Comparison of ENCODE assay signal across 14 cellular contexts in the genomic region with DNA sequence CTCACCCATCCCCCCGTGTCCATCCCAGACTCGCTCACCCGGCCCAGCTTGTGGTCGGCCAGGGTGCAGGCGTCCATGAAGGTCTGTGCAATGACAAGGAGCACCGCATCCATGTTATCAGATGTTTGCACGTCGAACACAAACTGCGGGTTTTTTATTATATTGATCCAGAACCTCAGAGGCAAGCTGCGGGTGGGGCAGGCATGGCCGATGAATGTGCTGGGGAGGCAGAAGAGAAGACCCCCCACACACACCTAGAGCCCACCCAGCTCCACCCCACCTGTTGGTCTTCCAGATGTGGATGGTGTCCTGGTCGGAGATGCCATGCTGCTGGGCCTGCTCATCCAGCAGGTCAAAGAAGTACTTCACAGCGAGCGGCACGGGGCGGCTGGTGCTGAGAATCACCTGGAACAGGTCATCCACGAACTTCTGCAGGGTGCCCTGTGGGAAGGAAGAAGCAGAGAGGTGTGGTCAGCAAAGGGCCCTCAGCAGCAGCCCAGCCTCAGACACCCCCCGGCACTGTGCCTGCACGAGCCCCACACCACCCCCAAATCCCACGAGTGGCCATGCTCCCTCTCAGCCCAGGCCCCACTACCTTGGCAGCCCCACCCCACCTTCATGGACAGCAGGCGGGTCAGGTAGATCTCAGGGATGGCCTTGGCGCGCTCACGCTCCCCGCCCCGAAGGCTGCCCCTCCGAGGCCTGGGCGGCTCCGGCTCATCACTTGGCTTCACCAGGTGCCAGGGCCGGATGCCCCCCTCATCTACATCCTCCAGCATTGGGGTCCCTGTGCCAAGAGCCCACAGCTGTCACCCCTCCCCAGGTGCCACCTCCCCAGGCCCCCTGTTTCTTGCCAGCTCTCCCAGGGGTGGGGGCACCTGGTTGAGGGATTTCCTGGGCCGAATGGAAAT. TPM values are rescaled to one million over a fixed set of nuclear protein-coding genes. Genes with fewer than 3 reads are reported as not detected.
DNase-seq lines count a peak whose midpoint lies in the region; ATAC-seq and TF ChIP-seq lines count a peak whose summit lies in the region.
"Had no signal": no experiment of that assay in that cellular context is flagged by ENCODE, and none has a peak within 500 bp of the region (broad histone marks: within the 10 kb centered on the region; RNA-seq: fewer than 3 reads in every experiment).

No MANE protein-coding gene starts in this region.

- CTCF ChIA-PET in WTC11 (lab: Charles Lee) = interaction anchor here (1.0 to 3.9 kb wide), 5 partner anchors 8 to 30 kb away, joined by 3 to 49 read pairs (median 9); a partner anchor contains a TSS

- POLR2A ChIA-PET in WTC11 (lab: Charles Lee) = no interaction called here

- no peak for TF ChIP-seq CTCF in WTC11 (IDR thresholded peaks at IDR 0.05)

- no peak overlapping the region for H3K4me3 Mint-ChIP-seq in activated T-cell treated with anti-CD3 and anti-CD28 coated beads, Interleukin-2, amount 50 U/mL, for 24 hours
- no peak overlapping the region for H3K4me3 Mint-ChIP-seq in WTC11

- no peak overlapping the region for H3K4me3 ChIP-seq in stomach smooth muscle (ENCODE audit: low read length in 2 of 2)

- no peak overlapping the region for H3K27ac Mint-ChIP-seq in activated T-cell treated with anti-CD3 and anti-CD28 coated beads, Interleukin-2, amount 50 U/mL, for 24 hours
- H3K27ac Mint-ChIP-seq in WTC11 = no peak overlapping the region

- no peaks in the 10 kb centered on the region for H3K9me3 Mint-ChIP-seq in activated T-cell treated with anti-CD3 and anti-CD28 coated beads, Interleukin-2, amount 50 U/mL, for 24 hours
- no peaks in the 10 kb centered on the region for H3K9me3 Mint-ChIP-seq in WTC11

- H3K4me1 ChIP-seq in stomach smooth muscle (ENCODE audit: control insufficient read depth, insufficient read depth, low read length) = peaks cover 15% of the 10 kb centered on the region

- no peaks in the 10 kb centered on the region for H3K4me1 Mint-ChIP-seq in activated T-cell treated with anti-CD3 and anti-CD28 coated beads, Interleukin-2, amount 50 U/mL, for 24 hours (ENCODE audit: low read depth)
- H3K4me1 Mint-ChIP-seq in WTC11 = no peaks in the 10 kb centered on the region

- DNase-seq in activated T-cell treated with anti-CD3 and anti-CD28 coated beads, Interleukin-2, amount 50 U/mL, for 1 hour = peak; percentile 15
- no peak for DNase-seq in activated T-cell treated with anti-CD3 and anti-CD28 coated beads, Interleukin-2, amount 50 U/mL, for 24 hours
- DNase-seq in WTC11 (ENCODE audit: low spot score) (peak; percentile 10), left lobe of liver (ENCODE audit: low spot score) (peak; percentile 41), SKM-1 treated with dmso at 0.1 percent for 144 hours (lab: John Stamatoyannopoulos, UW; ENCODE audit: unreplicated experiment) (no peak), HuH-7 (ENCODE audit: low spot score) (no peak), HPDE6-E6E7 (ENCODE audit: extremely low spot score) (no peak)
- DNase-seq: amygdala; effector memory CD4-positive, alpha-beta T cell; NCI-H1417; NCI-H510A had no signal

- H3K9me3 ChIP-seq in stomach smooth muscle (ENCODE audit: control insufficient read depth in 2 of 2, low read length in 2 of 2) = no peaks in the 10 kb centered on the region

- no peak overlapping the region for H3K9ac ChIP-seq in stomach smooth muscle (ENCODE audit: low read length in 2 of 2)

- peak overlapping the region; percentile 37 for H3K27ac ChIP-seq in stomach smooth muscle (ENCODE audit: low read length)

- no peaks in the 10 kb centered on the region for H3K27me3 Mint-ChIP-seq in activated T-cell treated with anti-CD3 and anti-CD28 coated beads, Interleukin-2, amount 50 U/mL, for 24 hours
- H3K27me3 Mint-ChIP-seq in WTC11 (ENCODE audit: low read depth) = no peaks in the 10 kb centered on the region

- ATAC-seq in WTC11 (no peak), left lobe of liver (no peak)

- no peaks in the 10 kb centered on the region for H3K27me3 ChIP-seq in stomach smooth muscle (ENCODE audit: control insufficient read depth in 1 of 2, insufficient read depth in 2 of 2, low read length in 2 of 2)

- H3K36me3 Mint-ChIP-seq in activated T-cell treated with anti-CD3 and anti-CD28 coated beads, Interleukin-2, amount 50 U/mL, for 24 hours (ENCODE audit: low read depth) = no peaks in the 10 kb centered on the region
- peaks cover 76% of the 10 kb centered on the region for H3K36me3 Mint-ChIP-seq in WTC11

- H3K36me3 ChIP-seq in stomach smooth muscle (ENCODE audit: control insufficient read depth in 2 of 2, insufficient read depth in 2 of 2, low read length in 2 of 2) = peaks cover 44 to 77% of the 10 kb centered on the region in 2 donors

TF ChIP-seq in WTC11, 78 proteins besides CTCF, POLR2A, EP300 and RAD21 (continues in another document):
- TF ChIP-seq, protein P1, sequence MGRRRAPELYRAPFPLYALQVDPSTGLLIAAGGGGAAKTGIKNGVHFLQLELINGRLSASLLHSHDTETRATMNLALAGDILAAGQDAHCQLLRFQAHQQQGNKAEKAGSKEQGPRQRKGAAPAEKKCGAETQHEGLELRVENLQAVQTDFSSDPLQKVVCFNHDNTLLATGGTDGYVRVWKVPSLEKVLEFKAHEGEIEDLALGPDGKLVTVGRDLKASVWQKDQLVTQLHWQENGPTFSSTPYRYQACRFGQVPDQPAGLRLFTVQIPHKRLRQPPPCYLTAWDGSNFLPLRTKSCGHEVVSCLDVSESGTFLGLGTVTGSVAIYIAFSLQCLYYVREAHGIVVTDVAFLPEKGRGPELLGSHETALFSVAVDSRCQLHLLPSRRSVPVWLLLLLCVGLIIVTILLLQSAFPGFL (CRISPR knock-in tag; IDR thresholded peaks at IDR 0.05; ENCODE audit: borderline replicate concordance) = no peak
- TF ChIP-seq RELA (CRISPR knock-in tag; IDR thresholded peaks at IDR 0.05; ENCODE audit: borderline replicate concordance) = no peak
- TF ChIP-seq, protein P2, sequence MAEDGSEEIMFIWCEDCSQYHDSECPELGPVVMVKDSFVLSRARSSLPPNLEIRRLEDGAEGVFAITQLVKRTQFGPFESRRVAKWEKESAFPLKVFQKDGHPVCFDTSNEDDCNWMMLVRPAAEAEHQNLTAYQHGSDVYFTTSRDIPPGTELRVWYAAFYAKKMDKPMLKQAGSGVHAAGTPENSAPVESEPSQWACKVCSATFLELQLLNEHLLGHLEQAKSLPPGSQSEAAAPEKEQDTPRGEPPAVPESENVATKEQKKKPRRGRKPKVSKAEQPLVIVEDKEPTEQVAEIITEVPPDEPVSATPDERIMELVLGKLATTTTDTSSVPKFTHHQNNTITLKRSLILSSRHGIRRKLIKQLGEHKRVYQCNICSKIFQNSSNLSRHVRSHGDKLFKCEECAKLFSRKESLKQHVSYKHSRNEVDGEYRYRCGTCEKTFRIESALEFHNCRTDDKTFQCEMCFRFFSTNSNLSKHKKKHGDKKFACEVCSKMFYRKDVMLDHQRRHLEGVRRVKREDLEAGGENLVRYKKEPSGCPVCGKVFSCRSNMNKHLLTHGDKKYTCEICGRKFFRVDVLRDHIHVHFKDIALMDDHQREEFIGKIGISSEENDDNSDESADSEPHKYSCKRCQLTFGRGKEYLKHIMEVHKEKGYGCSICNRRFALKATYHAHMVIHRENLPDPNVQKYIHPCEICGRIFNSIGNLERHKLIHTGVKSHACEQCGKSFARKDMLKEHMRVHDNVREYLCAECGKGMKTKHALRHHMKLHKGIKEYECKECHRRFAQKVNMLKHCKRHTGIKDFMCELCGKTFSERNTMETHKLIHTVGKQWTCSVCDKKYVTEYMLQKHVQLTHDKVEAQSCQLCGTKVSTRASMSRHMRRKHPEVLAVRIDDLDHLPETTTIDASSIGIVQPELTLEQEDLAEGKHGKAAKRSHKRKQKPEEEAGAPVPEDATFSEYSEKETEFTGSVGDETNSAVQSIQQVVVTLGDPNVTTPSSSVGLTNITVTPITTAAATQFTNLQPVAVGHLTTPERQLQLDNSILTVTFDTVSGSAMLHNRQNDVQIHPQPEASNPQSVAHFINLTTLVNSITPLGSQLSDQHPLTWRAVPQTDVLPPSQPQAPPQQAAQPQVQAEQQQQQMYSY (CRISPR knock-in tag; IDR thresholded peaks at IDR 0.05) = no peak
- no peak for TF ChIP-seq TCF7 (CRISPR knock-in tag; IDR thresholded peaks at IDR 0.05; ENCODE audit: low read depth)
- TF ChIP-seq GTF2I (CRISPR knock-in tag; conservative IDR thresholded peaks at IDR 0.05) = no peak
- TF ChIP-seq, protein P3, sequence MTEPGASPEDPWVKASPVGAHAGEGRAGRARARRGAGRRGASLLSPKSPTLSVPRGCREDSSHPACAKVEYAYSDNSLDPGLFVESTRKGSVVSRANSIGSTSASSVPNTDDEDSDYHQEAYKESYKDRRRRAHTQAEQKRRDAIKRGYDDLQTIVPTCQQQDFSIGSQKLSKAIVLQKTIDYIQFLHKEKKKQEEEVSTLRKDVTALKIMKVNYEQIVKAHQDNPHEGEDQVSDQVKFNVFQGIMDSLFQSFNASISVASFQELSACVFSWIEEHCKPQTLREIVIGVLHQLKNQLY (CRISPR knock-in tag; IDR thresholded peaks at IDR 0.05) = no peak
- TF ChIP-seq, protein P4, sequence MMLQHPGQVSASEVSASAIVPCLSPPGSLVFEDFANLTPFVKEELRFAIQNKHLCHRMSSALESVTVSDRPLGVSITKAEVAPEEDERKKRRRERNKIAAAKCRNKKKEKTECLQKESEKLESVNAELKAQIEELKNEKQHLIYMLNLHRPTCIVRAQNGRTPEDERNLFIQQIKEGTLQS (CRISPR knock-in tag; conservative IDR thresholded peaks at IDR 0.05) = no peak
- TF ChIP-seq JUN (CRISPR knock-in tag; IDR thresholded peaks at IDR 0.05) = no peak
- TF ChIP-seq CREB1 (CRISPR knock-in tag; IDR thresholded peaks at IDR 0.05) = no peak
- TF ChIP-seq, protein P5, sequence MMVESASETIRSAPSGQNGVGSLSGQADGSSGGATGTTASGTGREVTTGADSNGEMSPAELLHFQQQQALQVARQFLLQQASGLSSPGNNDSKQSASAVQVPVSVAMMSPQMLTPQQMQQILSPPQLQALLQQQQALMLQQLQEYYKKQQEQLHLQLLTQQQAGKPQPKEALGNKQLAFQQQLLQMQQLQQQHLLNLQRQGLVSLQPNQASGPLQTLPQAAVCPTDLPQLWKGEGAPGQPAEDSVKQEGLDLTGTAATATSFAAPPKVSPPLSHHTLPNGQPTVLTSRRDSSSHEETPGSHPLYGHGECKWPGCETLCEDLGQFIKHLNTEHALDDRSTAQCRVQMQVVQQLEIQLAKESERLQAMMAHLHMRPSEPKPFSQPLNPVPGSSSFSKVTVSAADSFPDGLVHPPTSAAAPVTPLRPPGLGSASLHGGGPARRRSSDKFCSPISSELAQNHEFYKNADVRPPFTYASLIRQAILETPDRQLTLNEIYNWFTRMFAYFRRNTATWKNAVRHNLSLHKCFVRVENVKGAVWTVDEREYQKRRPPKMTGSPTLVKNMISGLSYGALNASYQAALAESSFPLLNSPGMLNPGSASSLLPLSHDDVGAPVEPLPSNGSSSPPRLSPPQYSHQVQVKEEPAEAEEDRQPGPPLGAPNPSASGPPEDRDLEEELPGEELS (CRISPR knock-in tag; IDR thresholded peaks at IDR 0.05) = no peak

RNA-seq across cellular contexts. Expression of a gene that starts 20.3 kb away (rescaled TPM):
- total RNA-seq in WTC11 (2021) (119 to 143 TPM (median 125 TPM) in 3 replicates), left lobe of liver (142 TPM)

RNA-seq across cellular contexts. Expression of a gene that starts 30.4 kb away (rescaled TPM):
- total RNA-seq in WTC11 (2021) = 23.9 to 25.1 TPM (median 24.7 TPM) in 3 replicates
- total RNA-seq in left lobe of liver = 9.2 TPM

RNA-seq across cellular contexts. Expression of a gene that starts 30.5 kb away (rescaled TPM):
- total RNA-seq in WTC11 (2021) (281 to 318 TPM (median 285 TPM) in 3 replicates), left lobe of liver (69.3 TPM)

RNA-seq across cellular contexts. Expression of a gene that starts 37.0 kb away (rescaled TPM):
- total RNA-seq in WTC11 (2021) (15.5 to 18.2 TPM (median 15.6 TPM) in 3 replicates), left lobe of liver (3.3 TPM)

RNA-seq across cellular contexts. Expression of a gene that starts 37.5 kb away (rescaled TPM):
- total RNA-seq in WTC11 (2021) = 1.9 to 2.5 TPM (median 2.0 TPM) in 3 replicates
- not detected for total RNA-seq in left lobe of liver
- total RNA-seq: glomerular endothelial cell, lower leg skin had no signal

Comparison
In these comparisons a context has a peak if more than half of its experiments do, and no peak if none do; other contexts are left out.
1. DNase-seq: peak in activated T-cell treated with anti-CD3 and anti-CD28 coated beads, Interleukin-2, amount 50 U/mL, for 1 hour (single experiment), WTC11 (single experiment) and left lobe of liver (single experiment); none in activated T-cell treated with anti-CD3 and anti-CD28 coated beads, Interleukin-2, amount 50 U/mL, for 24 hours (single experiment), SKM-1 treated with dmso at 0.1 percent for 144 hours (single experiment), HuH-7 (single experiment) and HPDE6-E6E7 (single experiment).